Comparison of ENCODE assay signal across 1 cellular context in the genomic region with DNA sequence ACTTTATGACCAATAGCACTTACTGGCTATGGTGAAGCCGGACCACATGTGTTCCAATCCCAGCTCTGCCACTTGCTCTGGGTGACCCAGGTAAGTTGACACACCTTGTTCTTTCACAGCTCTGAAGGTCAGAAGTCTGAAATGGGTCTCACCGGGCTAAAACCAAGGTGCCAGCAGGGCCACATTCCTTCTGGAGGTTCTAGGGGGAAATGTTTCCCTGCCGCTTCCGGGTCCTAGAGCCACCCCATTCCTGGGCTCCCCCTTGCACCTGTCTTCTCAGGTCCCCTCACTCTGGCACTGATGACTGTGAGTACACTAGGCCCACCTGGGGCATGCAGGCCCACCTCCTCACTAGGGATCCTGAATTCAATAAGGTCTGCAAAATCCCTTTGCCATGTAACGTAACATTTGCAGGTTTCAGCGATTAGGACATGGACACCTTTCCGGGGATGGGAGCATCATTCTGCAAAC.
TF ChIP-seq lines count a peak whose summit lies in the region.

No MANE protein-coding gene starts in this region.

TF ChIP-seq in H1, 55 proteins besides CTCF, POLR2A, EP300 and RAD21:
- TF ChIP-seq SP1 (IDR thresholded peaks at IDR 0.05; ENCODE audit: low read depth, low read length) (no peak), SP2 (IDR thresholded peaks at IDR 0.05; ENCODE audit: low read length) (no peak), NANOG (IDR thresholded peaks at IDR 0.05; ENCODE audit: insufficient read depth, low read depth, low read length, poor library complexity, severe bottlenecking) (no peak)
- TF ChIP-seq, protein P1, sequence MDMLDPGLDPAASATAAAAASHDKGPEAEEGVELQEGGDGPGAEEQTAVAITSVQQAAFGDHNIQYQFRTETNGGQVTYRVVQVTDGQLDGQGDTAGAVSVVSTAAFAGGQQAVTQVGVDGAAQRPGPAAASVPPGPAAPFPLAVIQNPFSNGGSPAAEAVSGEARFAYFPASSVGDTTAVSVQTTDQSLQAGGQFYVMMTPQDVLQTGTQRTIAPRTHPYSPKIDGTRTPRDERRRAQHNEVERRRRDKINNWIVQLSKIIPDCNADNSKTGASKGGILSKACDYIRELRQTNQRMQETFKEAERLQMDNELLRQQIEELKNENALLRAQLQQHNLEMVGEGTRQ (IDR thresholded peaks at IDR 0.05; ENCODE audit: low read length): no peak
- TF ChIP-seq, protein P2, sequence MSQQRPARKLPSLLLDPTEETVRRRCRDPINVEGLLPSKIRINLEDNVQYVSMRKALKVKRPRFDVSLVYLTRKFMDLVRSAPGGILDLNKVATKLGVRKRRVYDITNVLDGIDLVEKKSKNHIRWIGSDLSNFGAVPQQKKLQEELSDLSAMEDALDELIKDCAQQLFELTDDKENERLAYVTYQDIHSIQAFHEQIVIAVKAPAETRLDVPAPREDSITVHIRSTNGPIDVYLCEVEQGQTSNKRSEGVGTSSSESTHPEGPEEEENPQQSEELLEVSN (IDR thresholded peaks at IDR 0.05): no peak
